Comparison of ENCODE assay signal across 17 cellular contexts in genomic region chr5:150189728-150190502, GRCh38. TPM values are rescaled to one million over a fixed set of nuclear protein-coding genes. Genes with fewer than 3 reads are reported as not detected.
DNase-seq lines count a peak whose midpoint lies in the region; ATAC-seq and TF ChIP-seq lines count a peak whose summit lies in the region.
"Had no signal": no experiment of that assay in that cellular context is flagged by ENCODE, and none has a peak within 500 bp of the region (broad histone marks: within the 10 kb centered on the region; RNA-seq: fewer than 3 reads in every experiment).

SLC6A7 (plus strand) TSS chr5:150190062; CDS start chr5:150190328, 266 bp downstream.

- H3K27me3 Mint-ChIP-seq in activated naive CD8-positive, alpha-beta T cell treated with anti-CD3 and anti-CD28 coated beads, Interleukin-2, amount 50 U/mL, for 24 hours, result peaks cover 27% of the 10 kb centered on the region
- H3K27me3 Mint-ChIP-seq in activated naive CD8-positive, alpha-beta T cell treated with anti-CD3 and anti-CD28 coated beads for 36 hours, result peaks cover 33% of the 10 kb centered on the region
- peaks cover 40% of the 10 kb centered on the region for H3K27me3 Mint-ChIP-seq in chondrocyte (ENCODE audit: low read depth)

- H3K27ac Mint-ChIP-seq in activated naive CD8-positive, alpha-beta T cell treated with anti-CD3 and anti-CD28 coated beads, Interleukin-2, amount 50 U/mL, for 24 hours, result no peak within 1 kb of the TSS
- H3K27ac Mint-ChIP-seq in activated naive CD8-positive, alpha-beta T cell treated with anti-CD3 and anti-CD28 coated beads for 36 hours, result no peak within 1 kb of the TSS
- H3K27ac Mint-ChIP-seq in chondrocyte (ENCODE audit: unreplicated experiment), result no peak within 1 kb of the TSS
- H3K27ac Mint-ChIP-seq: activated naive CD4-positive, alpha-beta T cell treated with anti-CD3 and anti-CD28 coated beads, Interleukin-2, amount 50 U/mL, for 72 hours had no signal

- H3K27me3 ChIP-seq in suprapubic skin, result peaks cover 37% of the 10 kb centered on the region

- TF ChIP-seq EP300 in suprapubic skin (IDR thresholded peaks at IDR 0.05), result no peak

- no peaks in the 10 kb centered on the region for H3K9me3 Mint-ChIP-seq in activated naive CD8-positive, alpha-beta T cell treated with anti-CD3 and anti-CD28 coated beads, Interleukin-2, amount 50 U/mL, for 24 hours
- no peaks in the 10 kb centered on the region for H3K9me3 Mint-ChIP-seq in activated naive CD8-positive, alpha-beta T cell treated with anti-CD3 and anti-CD28 coated beads for 36 hours
- no peaks in the 10 kb centered on the region for H3K9me3 Mint-ChIP-seq in chondrocyte (ENCODE audit: low read depth)
- H3K9me3 Mint-ChIP-seq: activated naive CD4-positive, alpha-beta T cell treated with anti-CD3 and anti-CD28 coated beads, Interleukin-2, amount 50 U/mL, for 72 hours had no signal

- H3K4me3 ChIP-seq in suprapubic skin, result peak within 1 kb of the TSS; percentile 25

- no peaks in the 10 kb centered on the region for H3K4me1 Mint-ChIP-seq in activated naive CD8-positive, alpha-beta T cell treated with anti-CD3 and anti-CD28 coated beads, Interleukin-2, amount 50 U/mL, for 24 hours
- no peaks in the 10 kb centered on the region for H3K4me1 Mint-ChIP-seq in activated naive CD8-positive, alpha-beta T cell treated with anti-CD3 and anti-CD28 coated beads for 36 hours
- H3K4me1 Mint-ChIP-seq in chondrocyte (ENCODE audit: low read depth), result no peaks in the 10 kb centered on the region

- intact Hi-C loops in left colon (cut with DNase I, micrococcal nuclease), result no loop called here

- no peaks in the 10 kb centered on the region for H3K36me3 ChIP-seq in suprapubic skin
- H3K36me3 ChIP-seq: esophagus squamous epithelium had no signal

- TF ChIP-seq CTCF in chondrocyte (IDR thresholded peaks at IDR 0.05), result peak; percentile 15
- no peak for TF ChIP-seq CTCF in suprapubic skin (IDR thresholded peaks at IDR 0.05)

- TF ChIP-seq POLR2A in suprapubic skin (IDR thresholded peaks at IDR 0.05), result no peak

- WGBS in suprapubic skin, result 9% methylated on average over 17 of the region's 58 CpGs

- no peak within 1 kb of the TSS for H3K27ac ChIP-seq in suprapubic skin
- H3K27ac ChIP-seq: esophagus squamous epithelium had no signal

- no peak within 1 kb of the TSS for H3K4me3 Mint-ChIP-seq in activated naive CD8-positive, alpha-beta T cell treated with anti-CD3 and anti-CD28 coated beads, Interleukin-2, amount 50 U/mL, for 24 hours
- H3K4me3 Mint-ChIP-seq in activated naive CD8-positive, alpha-beta T cell treated with anti-CD3 and anti-CD28 coated beads for 36 hours, result no peak within 1 kb of the TSS
- H3K4me3 Mint-ChIP-seq in chondrocyte (ENCODE audit: unreplicated experiment), result no peak within 1 kb of the TSS

- peaks cover 10% of the 10 kb centered on the region for H3K4me1 ChIP-seq in suprapubic skin

- H3K9me3 ChIP-seq in suprapubic skin, result no peaks in the 10 kb centered on the region
- H3K9me3 ChIP-seq: esophagus squamous epithelium had no signal

- ATAC-seq in activated naive CD8-positive, alpha-beta T cell treated with anti-CD3 and anti-CD28 coated beads, Interleukin-2, amount 50 U/mL, for 24 hours, result peak; percentile 23
- ATAC-seq in left colon (peak; percentile 37), GM19455 (IDR thresholded peaks at IDR 0.05; ENCODE audit: unreplicated experiment) (no peak), GM21717 (IDR thresholded peaks at IDR 0.05; ENCODE audit: unreplicated experiment) (no peak)
- ATAC-seq: activated naive CD4-positive, alpha-beta T cell treated with anti-CD3 and anti-CD28 coated beads, Interleukin-2, amount 50 U/mL, for 72 hours had no signal

- no peaks in the 10 kb centered on the region for H3K36me3 Mint-ChIP-seq in activated naive CD8-positive, alpha-beta T cell treated with anti-CD3 and anti-CD28 coated beads, Interleukin-2, amount 50 U/mL, for 24 hours (ENCODE audit: low read depth)
- H3K36me3 Mint-ChIP-seq in activated naive CD8-positive, alpha-beta T cell treated with anti-CD3 and anti-CD28 coated beads for 36 hours, result no peaks in the 10 kb centered on the region
- no peaks in the 10 kb centered on the region for H3K36me3 Mint-ChIP-seq in chondrocyte (ENCODE audit: low read depth)
- H3K36me3 Mint-ChIP-seq: activated naive CD4-positive, alpha-beta T cell treated with anti-CD3 and anti-CD28 coated beads, Interleukin-2, amount 50 U/mL, for 72 hours had no signal

- DNase-seq in activated naive CD8-positive, alpha-beta T cell treated with anti-CD3 and anti-CD28 coated beads, Interleukin-2, amount 50 U/mL, for 24 hours, result no peak
- DNase-seq in activated naive CD8-positive, alpha-beta T cell treated with anti-CD3 and anti-CD28 coated beads for 36 hours, result no peak
- DNase-seq in chondrocyte (ENCODE audit: low spot score) (no peak), left colon (peak; percentile 13 to 51), suprapubic skin (ENCODE audit: low spot score in 2 of 2) (no peak)
- no peak for DNase-seq in stimulated activated CD4-positive, alpha-beta T cell treated with anti-CD3 and anti-CD28 coated beads, Interleukin-4, amount 100 ng/mL, for 24 hours
- DNase-seq: activated CD4-positive, CD25-positive, alpha-beta regulatory T cell treated with anti-CD3 and anti-CD28 coated beads, Interleukin-2, amount 50 U/mL, for 72 hours; activated CD8-positive, alpha-beta memory T cell treated with anti-CD3 and anti-CD28 coated beads, Interleukin-2, amount 50 U/mL, for 48 hours; esophagus squamous epithelium; hippocampal formation; mammary epithelial cell; MV-4-11 had no signal

RNA-seq across cellular contexts. Expression of gene SLC6A7, which starts in this region (rescaled TPM):
- not detected for total RNA-seq in activated naive CD8-positive, alpha-beta T cell treated with anti-CD3 and anti-CD28 coated beads for 36 hours
- 0.15 TPM in 1 of 3 replicates, not detected in the others for total RNA-seq in chondrocyte
- total RNA-seq in left colon, result 10 to 100 TPM; 13.2 to 30.4 TPM
- total RNA-seq in suprapubic skin, result not detected
- total RNA-seq: activated naive CD4-positive, alpha-beta T cell treated with anti-CD3 and anti-CD28 coated beads, Interleukin-2, amount 50 U/mL, for 72 hours; esophagus squamous epithelium; mammary epithelial cell; omental fat pad; T-helper 1 cell treated with Interleukin-12 subunit alpha and Interleukin-12 subunit beta and Interleukin-4 antibody, amounts not matched to agents 30 ng/mL and 1 ng/mL, for 36 hours had no signal

Comparison
In these comparisons a context has a peak if more than half of its experiments do, and no peak if none do; other contexts are left out.
1. RNA of gene SLC6A7 (total RNA-seq): 13.2 to 30.4 TPM in left colon; 0.15 TPM in chondrocyte, not detected in activated naive CD8-positive, alpha-beta T cell treated with anti-CD3 and anti-CD28 coated beads for 36 hours and not detected in suprapubic skin; every median in the first group is over 10 times any median in the second.
2. ATAC-seq: peak in activated naive CD8-positive, alpha-beta T cell treated with anti-CD3 and anti-CD28 coated beads, Interleukin-2, amount 50 U/mL, for 24 hours (single experiment) and left colon (single experiment); none in GM19455 (single experiment) and GM21717 (single experiment).
3. DNase-seq: peak in left colon (2 of 2); none in activated naive CD8-positive, alpha-beta T cell treated with anti-CD3 and anti-CD28 coated beads, Interleukin-2, amount 50 U/mL, for 24 hours (single experiment), activated naive CD8-positive, alpha-beta T cell treated with anti-CD3 and anti-CD28 coated beads for 36 hours (single experiment), chondrocyte (single experiment), suprapubic skin (0 of 2) and stimulated activated CD4-positive, alpha-beta T cell treated with anti-CD3 and anti-CD28 coated beads, Interleukin-4, amount 100 ng/mL, for 24 hours (single experiment).